Comparison of ENCODE assay signal across 12 cellular contexts in genomic region chr3:190048831-190049541, GRCh38.
A peak's percentile ranks its signal among the peaks of the same experiment; 100 is the strongest.
DNase-seq lines count a peak whose midpoint lies in the region; TF ChIP-seq lines count a peak whose summit lies in the region.
"Had no signal": no experiment of that assay in that cellular context is flagged by ENCODE, and none has a peak within 500 bp of the region (broad histone marks: within the 10 kb centered on the region; RNA-seq: fewer than 3 reads in every experiment).

No MANE protein-coding gene starts in this region.

- POLR2A ChIA-PET in activated CD4-positive, alpha-beta memory T cell treated with anti-CD3 and anti-CD28 coated beads, Interleukin-2, amount 10 ng/mL, durations not matched to agents 7 days and 5 days (lab: Charles Lee), result no interaction called here

- intact Hi-C loops in head of caudate nucleus (cut with DNase I), result no loop called here

- H3K27ac Mint-ChIP-seq in chondrocyte (ENCODE audit: unreplicated experiment) (peak overlapping the region; percentile 89), mesothelial cell of epicardium (peak overlapping the region; percentile 79)
- no peak overlapping the region for H3K27ac Mint-ChIP-seq in activated CD4-positive, alpha-beta memory T cell treated with anti-CD3 and anti-CD28 coated beads, Interleukin-2, amount 10 ng/mL, durations not matched to agents 7 days and 5 days

- H3K4me1 Mint-ChIP-seq in chondrocyte (ENCODE audit: low read depth), result peaks cover 60% of the 10 kb centered on the region
- H3K4me1 Mint-ChIP-seq in mesothelial cell of epicardium, result peaks cover 49% of the 10 kb centered on the region
- H3K4me1 Mint-ChIP-seq in activated CD4-positive, alpha-beta memory T cell treated with anti-CD3 and anti-CD28 coated beads, Interleukin-2, amount 10 ng/mL, durations not matched to agents 7 days and 5 days, result no peaks in the 10 kb centered on the region

- H3K36me3 Mint-ChIP-seq in chondrocyte (ENCODE audit: low read depth) (no peaks in the 10 kb centered on the region), mesothelial cell of epicardium (no peaks in the 10 kb centered on the region)
- no peaks in the 10 kb centered on the region for H3K36me3 Mint-ChIP-seq in activated CD4-positive, alpha-beta memory T cell treated with anti-CD3 and anti-CD28 coated beads, Interleukin-2, amount 10 ng/mL, durations not matched to agents 7 days and 5 days (ENCODE audit: low read depth)

- H3K27me3 Mint-ChIP-seq in chondrocyte (ENCODE audit: low read depth), result no peaks in the 10 kb centered on the region
- H3K27me3 Mint-ChIP-seq in mesothelial cell of epicardium (ENCODE audit: low read depth), result no peaks in the 10 kb centered on the region
- peaks cover 4% of the 10 kb centered on the region for H3K27me3 Mint-ChIP-seq in activated CD4-positive, alpha-beta memory T cell treated with anti-CD3 and anti-CD28 coated beads, Interleukin-2, amount 10 ng/mL, durations not matched to agents 7 days and 5 days

- H3K4me3 Mint-ChIP-seq in chondrocyte (ENCODE audit: unreplicated experiment) (peak overlapping the region; percentile 72), mesothelial cell of epicardium (peak overlapping the region; percentile 41)
- no peak overlapping the region for H3K4me3 Mint-ChIP-seq in activated CD4-positive, alpha-beta memory T cell treated with anti-CD3 and anti-CD28 coated beads, Interleukin-2, amount 10 ng/mL, durations not matched to agents 7 days and 5 days

- no peaks in the 10 kb centered on the region for H3K9me3 Mint-ChIP-seq in chondrocyte (ENCODE audit: low read depth)
- H3K9me3 Mint-ChIP-seq in mesothelial cell of epicardium, result peaks cover 9% of the 10 kb centered on the region
- H3K9me3 Mint-ChIP-seq in activated CD4-positive, alpha-beta memory T cell treated with anti-CD3 and anti-CD28 coated beads, Interleukin-2, amount 10 ng/mL, durations not matched to agents 7 days and 5 days, result no peaks in the 10 kb centered on the region

- CTCF ChIA-PET in activated CD4-positive, alpha-beta memory T cell treated with anti-CD3 and anti-CD28 coated beads, Interleukin-2, amount 10 ng/mL, durations not matched to agents 7 days and 5 days (lab: Charles Lee), result no interaction called here

- TF ChIP-seq CTCF in chondrocyte (IDR thresholded peaks at IDR 0.05) (no peak), mesothelial cell of epicardium (IDR thresholded peaks at IDR 0.05; ENCODE audit: unreplicated experiment) (no peak)

- DNase-seq in AG20443 (ENCODE audit: low spot score) (peak; percentile 61), NCI-H226 (peak; percentile 70), chondrocyte (ENCODE audit: low spot score) (no peak), mesothelial cell of epicardium (ENCODE audit: low spot score in 2 of 2, unreplicated experiment in 2 of 2) (no peak), D341Med (ENCODE audit: low spot score) (no peak), head of caudate nucleus (no peak), SHP77 treated with DMSO at 0.1 percent for 48 hours (lab: John Stamatoyannopoulos, UW) (no peak)
- no peak for DNase-seq in activated CD4-positive, alpha-beta memory T cell treated with anti-CD3 and anti-CD28 coated beads, Interleukin-2, amount 10 ng/mL, durations not matched to agents 7 days and 5 days
- DNase-seq: gastrocnemius medialis; NCI-H524 treated with DMSO at 0.1 percent for 48 hours; occipital lobe; stimulated activated naive CD4-positive, alpha-beta T cell treated with Interleukin-2 at 50 U/mL for 16 hours had no signal

Comparison
In these comparisons a context has a peak if more than half of its experiments do, and no peak if none do; other contexts are left out.
1. DNase-seq: peak in AG20443 (single experiment) and NCI-H226 (single experiment); none in chondrocyte (single experiment), mesothelial cell of epicardium (0 of 2), D341Med (single experiment), head of caudate nucleus (0 of 42), SHP77 treated with DMSO at 0.1 percent for 48 hours (single experiment) and activated CD4-positive, alpha-beta memory T cell treated with anti-CD3 and anti-CD28 coated beads, Interleukin-2, amount 10 ng/mL, durations not matched to agents 7 days and 5 days (single experiment).